In genomic region chr6:33399881-33400280, GRCh38 we compare ENCODE assay signal across 5 cellular contexts. TPM values are rescaled to one million over a fixed set of nuclear protein-coding genes. Genes with fewer than 3 reads are reported as not detected.
DNase-seq lines count a peak whose midpoint lies in the region; ATAC-seq, FAIRE-seq and TF ChIP-seq lines count a peak whose summit lies in the region.
"Not testable (repeated sequence)": the region's sequence is repeated elsewhere in the genome, so short reads cannot be mapped to it uniquely, and the experiment has no call there.

No MANE protein-coding gene starts in this region.

- not testable (repeated sequence) for H3K27me3 Mint-ChIP-seq in CD14-positive monocyte (ENCODE audit: low read depth in 3 of 3); activated CD4-positive, alpha-beta T cell treated with anti-CD3 and anti-CD28 coated beads, Interleukin-2, amount 10 ng/mL, durations not matched to agents 24 days and 14 days; neural crest cell (ENCODE audit: low read depth)

- H3K9me3 Mint-ChIP-seq in CD14-positive monocyte; activated CD4-positive, alpha-beta T cell treated with anti-CD3 and anti-CD28 coated beads, Interleukin-2, amount 10 ng/mL, durations not matched to agents 24 days and 14 days; neural crest cell: not testable (repeated sequence)

- H3K9me1 ChIP-seq in K562 (ENCODE audit: control insufficient read depth, insufficient read depth, low read length): not testable (repeated sequence)

- H3K9me2 ChIP-seq in OCI-LY7 (ENCODE audit: insufficient read depth, low read length): not testable (repeated sequence)

- not testable (repeated sequence) for TF ChIP-seq POLR2A in K562 (conservative IDR thresholded peaks at IDR 0.05)

- peak overlapping the region in 4 of 7 donors; percentile 5 to 87 (median 52) for H3K27ac Mint-ChIP-seq in CD14-positive monocyte
- H3K27ac Mint-ChIP-seq in activated CD4-positive, alpha-beta T cell treated with anti-CD3 and anti-CD28 coated beads, Interleukin-2, amount 10 ng/mL, durations not matched to agents 24 days and 14 days: peak overlapping the region; percentile 1
- not testable (repeated sequence) for H3K27ac Mint-ChIP-seq in neural crest cell (ENCODE audit: unreplicated experiment)

- 96% methylated on average over 5 of the region's 6 CpGs for WGBS in K562 (ENCODE audit: insufficient coverage, low coverage, missing lambda C conversion rate)

- peaks cover 12% of the 10 kb centered on the region for H4K20me1 ChIP-seq in OCI-LY7 (ENCODE audit: insufficient read depth, low read length)
- not testable (repeated sequence) for H4K20me1 ChIP-seq in K562 (replicated peaks; ENCODE audit: control insufficient read depth, insufficient read depth, low read length)

- H3K9me3 ChIP-seq in OCI-LY7 (ENCODE audit: low read length); K562 (replicated peaks; ENCODE audit: control insufficient read depth, insufficient read depth, low read depth, low read length): not testable (repeated sequence)

- H3K4me1 Mint-ChIP-seq in CD14-positive monocyte: not testable (repeated sequence)
- H3K4me1 Mint-ChIP-seq in activated CD4-positive, alpha-beta T cell treated with anti-CD3 and anti-CD28 coated beads, Interleukin-2, amount 10 ng/mL, durations not matched to agents 24 days and 14 days: peaks cover 23% of the 10 kb centered on the region
- H3K4me1 Mint-ChIP-seq in neural crest cell: peaks cover 18% of the 10 kb centered on the region

- intact Hi-C loops in CD14-positive monocyte (cut with micrococcal nuclease): loop anchor here in 1 of 2 donors (10.0 kb wide), 1 partner anchor 105 kb away; the partner anchor contains the start of gene RGL2
- intact Hi-C loops in OCI-LY7 (cut with micrococcal nuclease; ENCODE audit: unreplicated experiment): loop anchor here (10.0 kb wide), 1 partner anchor 1585 kb away; the partner anchor contains the start of genes HSPA1A and HSPA1L
- intact Hi-C loops in activated CD4-positive, alpha-beta T cell treated with anti-CD3 and anti-CD28 coated beads, Interleukin-2, amount 10 ng/mL, durations not matched to agents 24 days and 14 days (cut with micrococcal nuclease); K562 (cut with micrococcal nuclease): not testable (repeated sequence)

- BruUV-seq in OCI-LY7 (replicated peaks; lab: Mats Ljungman, UMichigan): TSS peak; percentile 26
- BruUV-seq in K562 (replicated peaks; lab: Mats Ljungman, UMichigan): not testable (repeated sequence)

- not testable (repeated sequence) for H3K9ac ChIP-seq in K562 (ENCODE audit: insufficient read depth in 1 of 2, low read depth in 2 of 2, low read length in 2 of 2)

- TF ChIP-seq CTCF in CD14-positive monocyte (IDR thresholded peaks at IDR 0.05); OCI-LY7 (conservative IDR thresholded peaks at IDR 0.05; ENCODE audit: low read length); K562 (IDR thresholded peaks at IDR 0.05 in 2 of 3, conservative IDR thresholded peaks at IDR 0.05 in 1 of 3; ENCODE audit: insufficient read depth in 2 of 3, low read depth in 1 of 3, low read length in 3 of 3); neural crest cell (conservative IDR thresholded peaks at IDR 0.05): not testable (repeated sequence)

- not testable (repeated sequence) for H3K27ac ChIP-seq in OCI-LY7 (ENCODE audit: low read depth, low read length, poor library complexity, severe bottlenecking); K562 (ENCODE audit: extremely low read depth, low read depth, low read length)

- not testable (repeated sequence) for TF ChIP-seq RAD21 in K562 (CRISPR knock-in tag; conservative IDR thresholded peaks at IDR 0.05 in 1 of 2, IDR thresholded peaks at IDR 0.05 in 1 of 2)

- POLR2A ChIA-PET in OCI-LY7 (lab: Charles Lee); K562 (lab: Yijun Ruan, JAX): not testable (repeated sequence)

- not testable (repeated sequence) for ATAC-seq in K562

- H3K27me3 ChIP-seq in K562 (ENCODE audit: control insufficient read depth in 2 of 2, insufficient read depth in 2 of 2, low read length in 2 of 2): not testable (repeated sequence)

- in situ Hi-C loops in K562 (cut with MboI): loop anchor here (10.0 kb wide), 1 partner anchor 125 kb away; the partner anchor contains the start of genes B3GALT4, RPS18 and VPS52

- H2AFZ ChIP-seq in OCI-LY7 (ENCODE audit: low read length); K562 (ENCODE audit: low read depth, low read length): not testable (repeated sequence)

- FAIRE-seq in K562 (lab: Jason Lieb, UNC): not testable (repeated sequence)

- not testable (repeated sequence) for TF ChIP-seq EP300 in K562 (IDR thresholded peaks at IDR 0.05; ENCODE audit: low read length)

- H3K4me3 ChIP-seq in OCI-LY7 (ENCODE audit: low read depth, low read length, poor library complexity, severe bottlenecking); K562: not testable (repeated sequence)

- H3K4me1 ChIP-seq in OCI-LY7 (ENCODE audit: insufficient read depth, low read length, poor library complexity, severe bottlenecking): peaks cover 13% of the 10 kb centered on the region
- not testable (repeated sequence) for H3K4me1 ChIP-seq in K562 (replicated peaks in 1 of 2; ENCODE audit: control insufficient read depth in 2 of 2, insufficient read depth in 2 of 2, low read length in 2 of 2)

- H3K4me3 Mint-ChIP-seq in CD14-positive monocyte; activated CD4-positive, alpha-beta T cell treated with anti-CD3 and anti-CD28 coated beads, Interleukin-2, amount 10 ng/mL, durations not matched to agents 24 days and 14 days: not testable (repeated sequence)
- H3K4me3 Mint-ChIP-seq in neural crest cell: peak overlapping the region; percentile 23

- CTCF ChIA-PET in OCI-LY7 (lab: Charles Lee; ENCODE audit: unreplicated experiment); K562 (lab: Yijun Ruan, JAX; ENCODE audit: low intra/inter-chr PET ratio): not testable (repeated sequence)

- H3K79me2 ChIP-seq in OCI-LY7 (ENCODE audit: insufficient read depth, low read depth, low read length) (peaks cover 74% of the 10 kb centered on the region), K562 (ENCODE audit: control insufficient read depth, insufficient read depth, low read length) (peaks cover 39% of the 10 kb centered on the region)

- H3K36me3 Mint-ChIP-seq in CD14-positive monocyte (peaks cover 35 to 68% of the 10 kb centered on the region in 2 donors), neural crest cell (ENCODE audit: low read depth) (peaks cover 31% of the 10 kb centered on the region)
- H3K36me3 Mint-ChIP-seq in activated CD4-positive, alpha-beta T cell treated with anti-CD3 and anti-CD28 coated beads, Interleukin-2, amount 10 ng/mL, durations not matched to agents 24 days and 14 days (ENCODE audit: low read depth): peaks cover 52% of the 10 kb centered on the region

- not testable (repeated sequence) for H3K4me2 ChIP-seq in OCI-LY7 (ENCODE audit: low read length); K562 (ENCODE audit: insufficient read depth, low read length)

- H3K36me3 ChIP-seq in OCI-LY7 (ENCODE audit: insufficient read depth, low read length) (peaks cover 91% of the 10 kb centered on the region), K562 (ENCODE audit: control insufficient read depth, insufficient read depth, low read length) (peaks cover 86% of the 10 kb centered on the region)

- DNase-seq in CD14-positive monocyte (ENCODE audit: low spot score); OCI-LY7 (ENCODE audit: low spot score); activated CD4-positive, alpha-beta T cell treated with anti-CD3 and anti-CD28 coated beads, Interleukin-2, amount 10 ng/mL, durations not matched to agents 24 days and 14 days; K562 (ENCODE audit: extremely low read depth in 1 of 4, low spot score in 3 of 4); neural crest cell (ENCODE audit: low read depth, low spot score): not testable (repeated sequence)

RNA-seq across cellular contexts. Expression of gene KIFC1, which starts 8.3 kb away (rescaled TPM):
- polyA plus RNA-seq in CD14-positive monocyte (under 1 TPM; 0.14 to 0.68 TPM), K562 (2011; rRNA removed) (95.2 and 103 TPM in 2 replicates), K562 (2014; fragmentation: Illumina TruSeq; extraction: Trizol) (76.9 and 82.7 TPM in 2 replicates), K562 (2014; fragmentation: Nextera tagmentation; extraction: Ambion mirVana) (1 to 10 TPM; 1.3 to 2.2 TPM), K562 (2014; rRNA removed) (84.1 and 88.6 TPM in 2 replicates)
- total RNA-seq in OCI-LY7 (2014; rRNA removed; shearing (Covaris generic)): 133 and 138 TPM in 2 replicates
- total RNA-seq in OCI-LY7 (2022) (167 and 176 TPM in 2 replicates), K562 (2014; rRNA removed) (50.2 and 62.5 TPM in 2 replicates), K562 (2014; rRNA removed; fragmentation: Illumina TruSeq; extraction: Trizol) (38.6 and 42.3 TPM in 2 replicates), K562 (2015; rRNA removed; fragmentation: Illumina TruSeq; extraction: Trizol) (77.9 and 80.1 TPM in 2 replicates), K562 (2021) (79.2 and 85.6 TPM in 2 replicates), neural crest cell (123 and 124 TPM in 2 replicates)
- 64.9 and 66.5 TPM in 2 replicates for total RNA-seq in activated CD4-positive, alpha-beta T cell treated with anti-CD3 and anti-CD28 coated beads, Interleukin-2, amount 10 ng/mL, durations not matched to agents 24 days and 14 days
- 117 and 182 TPM in 2 replicates for total RNA-seq in K562 (2011; cell fraction: chromatin; rRNA removed; ENCODE audit: low replicate concordance)
- 141 and 154 TPM in 2 replicates for total RNA-seq in K562 (2011; cell fraction: nucleolus; rRNA removed)
- total RNA-seq in K562 (2011; cell fraction: nucleoplasm; rRNA removed): 113 and 129 TPM in 2 replicates
- polyA plus RNA-seq in K562 (2011; cell fraction: cytosol; rRNA removed): 82.9 and 95.7 TPM in 2 replicates
- 255 and 308 TPM in 2 replicates for polyA plus RNA-seq in K562 (2011; cell fraction: nucleus; rRNA removed)
- 70.1 and 78.9 TPM in 2 replicates for polyA plus RNA-seq in K562 (2012)
- polyA minus RNA-seq in K562 (2011; rRNA and poly(A)+ RNA removed): 91.4 and 99.3 TPM in 2 replicates
- 43.1 and 48.8 TPM in 2 replicates for polyA minus RNA-seq in K562 (2011; cell fraction: cytosol; rRNA and poly(A)+ RNA removed)
- polyA minus RNA-seq in K562 (2011; cell fraction: nucleus; rRNA and poly(A)+ RNA removed): 113 and 139 TPM in 2 replicates

RNA-seq across cellular contexts. Expression of gene PHF1, which starts 10.9 kb away (rescaled TPM):
- polyA plus RNA-seq in CD14-positive monocyte (1 to 10 TPM; 3.0 to 3.5 TPM), K562 (2011; rRNA removed) (45.9 and 59.4 TPM in 2 replicates), K562 (2014; fragmentation: Illumina TruSeq; extraction: Trizol) (45.5 and 48.8 TPM in 2 replicates), K562 (2014; fragmentation: Nextera tagmentation; extraction: Ambion mirVana) (1 to 10 TPM; 3.7 to 4.0 TPM), K562 (2014; rRNA removed) (60.8 and 64.2 TPM in 2 replicates)
- total RNA-seq in OCI-LY7 (2014; rRNA removed; shearing (Covaris generic)): 19.9 and 21.4 TPM in 2 replicates
- total RNA-seq in OCI-LY7 (2022) (30.2 and 35.0 TPM in 2 replicates), K562 (2014; rRNA removed) (27.3 and 29.7 TPM in 2 replicates), K562 (2014; rRNA removed; fragmentation: Illumina TruSeq; extraction: Trizol) (16.2 and 20.8 TPM in 2 replicates), K562 (2015; rRNA removed; fragmentation: Illumina TruSeq; extraction: Trizol) (29.6 and 33.7 TPM in 2 replicates), K562 (2021) (42.1 and 43.2 TPM in 2 replicates), neural crest cell (63.5 and 70.5 TPM in 2 replicates)
- total RNA-seq in activated CD4-positive, alpha-beta T cell treated with anti-CD3 and anti-CD28 coated beads, Interleukin-2, amount 10 ng/mL, durations not matched to agents 24 days and 14 days: 29.5 and 33.6 TPM in 2 replicates
- 151 and 284 TPM in 2 replicates for total RNA-seq in K562 (2011; cell fraction: chromatin; rRNA removed; ENCODE audit: low replicate concordance)
- 158 and 171 TPM in 2 replicates for total RNA-seq in K562 (2011; cell fraction: nucleolus; rRNA removed)
- total RNA-seq in K562 (2011; cell fraction: nucleoplasm; rRNA removed): 141 and 150 TPM in 2 replicates
- polyA plus RNA-seq in K562 (2011; cell fraction: cytosol; rRNA removed): 56.9 and 69.4 TPM in 2 replicates
- polyA plus RNA-seq in K562 (2011; cell fraction: nucleus; rRNA removed): 359 and 410 TPM in 2 replicates
- 42.7 and 85.4 TPM in 2 replicates for polyA plus RNA-seq in K562 (2012)
- polyA minus RNA-seq in K562 (2011; rRNA and poly(A)+ RNA removed): 21.9 and 26.4 TPM in 2 replicates
- 12.4 and 15.0 TPM in 2 replicates for polyA minus RNA-seq in K562 (2011; cell fraction: cytosol; rRNA and poly(A)+ RNA removed)
- polyA minus RNA-seq in K562 (2011; cell fraction: nucleus; rRNA and poly(A)+ RNA removed): 40.8 and 50.0 TPM in 2 replicates

RNA-seq across cellular contexts. Expression of gene CUTA, which starts 18.0 kb away (rescaled TPM):
- polyA plus RNA-seq in CD14-positive monocyte (100 to 1,000 TPM; 153 to 160 TPM), K562 (2011; rRNA removed) (166 and 178 TPM in 2 replicates), K562 (2014; fragmentation: Illumina TruSeq; extraction: Trizol) (264 and 434 TPM in 2 replicates), K562 (2014; fragmentation: Nextera tagmentation; extraction: Ambion mirVana) (100 to 1,000 TPM; 653 to 682 TPM), K562 (2014; rRNA removed) (296 and 360 TPM in 2 replicates)
- total RNA-seq in OCI-LY7 (2014; rRNA removed; shearing (Covaris generic)): 147 and 164 TPM in 2 replicates
- total RNA-seq in OCI-LY7 (2022) (165 and 175 TPM in 2 replicates), K562 (2014; rRNA removed) (310 and 413 TPM in 2 replicates), K562 (2014; rRNA removed; fragmentation: Illumina TruSeq; extraction: Trizol) (192 and 203 TPM in 2 replicates), K562 (2015; rRNA removed; fragmentation: Illumina TruSeq; extraction: Trizol) (316 and 317 TPM in 2 replicates), K562 (2021) (369 and 372 TPM in 2 replicates), neural crest cell (319 and 326 TPM in 2 replicates)
- 120 and 124 TPM in 2 replicates for total RNA-seq in activated CD4-positive, alpha-beta T cell treated with anti-CD3 and anti-CD28 coated beads, Interleukin-2, amount 10 ng/mL, durations not matched to agents 24 days and 14 days
- 90.7 and 171 TPM in 2 replicates for total RNA-seq in K562 (2011; cell fraction: chromatin; rRNA removed; ENCODE audit: low replicate concordance)
- total RNA-seq in K562 (2011; cell fraction: nucleolus; rRNA removed): 247 and 251 TPM in 2 replicates
- total RNA-seq in K562 (2011; cell fraction: nucleoplasm; rRNA removed): 190 and 192 TPM in 2 replicates
- 269 and 458 TPM in 2 replicates for polyA plus RNA-seq in K562 (2011; cell fraction: cytosol; rRNA removed)
- polyA plus RNA-seq in K562 (2011; cell fraction: nucleus; rRNA removed): 356 and 369 TPM in 2 replicates
- polyA plus RNA-seq in K562 (2012): 506 and 529 TPM in 2 replicates
- polyA minus RNA-seq in K562 (2011; rRNA and poly(A)+ RNA removed): 142 and 158 TPM in 2 replicates
- 90.0 and 120 TPM in 2 replicates for polyA minus RNA-seq in K562 (2011; cell fraction: cytosol; rRNA and poly(A)+ RNA removed)
- 56.4 and 86.2 TPM in 2 replicates for polyA minus RNA-seq in K562 (2011; cell fraction: nucleus; rRNA and poly(A)+ RNA removed)

RNA-seq across cellular contexts. Expression of gene SYNGAP1, which starts 20.0 kb away (rescaled TPM):
- not detected for polyA plus RNA-seq in CD14-positive monocyte
- 5.4 and 5.6 TPM in 2 replicates for total RNA-seq in OCI-LY7 (2014; rRNA removed; shearing (Covaris generic))
- total RNA-seq in OCI-LY7 (2022): 30.7 and 32.3 TPM in 2 replicates
- 41.5 and 44.6 TPM in 2 replicates for total RNA-seq in activated CD4-positive, alpha-beta T cell treated with anti-CD3 and anti-CD28 coated beads, Interleukin-2, amount 10 ng/mL, durations not matched to agents 24 days and 14 days
- 66.9 and 126 TPM in 2 replicates for total RNA-seq in K562 (2011; cell fraction: chromatin; rRNA removed; ENCODE audit: low replicate concordance)
- total RNA-seq in K562 (2011; cell fraction: nucleolus; rRNA removed): 33.0 and 37.9 TPM in 2 replicates
- total RNA-seq in K562 (2011; cell fraction: nucleoplasm; rRNA removed): 43.4 and 59.2 TPM in 2 replicates
- total RNA-seq in K562 (2014; rRNA removed): 2.5 and 2.9 TPM in 2 replicates
- 1.9 and 2.6 TPM in 2 replicates for total RNA-seq in K562 (2014; rRNA removed; fragmentation: Illumina TruSeq; extraction: Trizol)
- 3.2 and 3.8 TPM in 2 replicates for total RNA-seq in K562 (2015; rRNA removed; fragmentation: Illumina TruSeq; extraction: Trizol)
- 15.2 and 22.8 TPM in 2 replicates for total RNA-seq in K562 (2021)
- polyA plus RNA-seq in K562 (2011; rRNA removed): 4.4 and 8.2 TPM in 2 replicates
- 2.7 and 2.8 TPM in 2 replicates for polyA plus RNA-seq in K562 (2011; cell fraction: cytosol; rRNA removed)
- 51.0 and 114 TPM in 2 replicates for polyA plus RNA-seq in K562 (2011; cell fraction: nucleus; rRNA removed)
- 15.7 and 22.6 TPM in 2 replicates for polyA plus RNA-seq in K562 (2012)
- 13.9 and 14.2 TPM in 2 replicates for polyA plus RNA-seq in K562 (2014; fragmentation: Illumina TruSeq; extraction: Trizol)
- polyA plus RNA-seq in K562 (2014; fragmentation: Nextera tagmentation; extraction: Ambion mirVana): under 1 TPM; 0.01 to 0.06 TPM
- 14.2 and 14.6 TPM in 2 replicates for polyA plus RNA-seq in K562 (2014; rRNA removed)
- 4.1 and 4.2 TPM in 2 replicates for polyA minus RNA-seq in K562 (2011; rRNA and poly(A)+ RNA removed)
- 3.9 and 4.4 TPM in 2 replicates for polyA minus RNA-seq in K562 (2011; cell fraction: cytosol; rRNA and poly(A)+ RNA removed)
- 10.8 and 12.3 TPM in 2 replicates for polyA minus RNA-seq in K562 (2011; cell fraction: nucleus; rRNA and poly(A)+ RNA removed)
- 72.4 and 73.5 TPM in 2 replicates for total RNA-seq in neural crest cell

RNA-seq across cellular contexts. Expression of gene ZBTB9, which starts 54.5 kb away (rescaled TPM):
- 1 to 10 TPM in 1 of 2 donors, under 1 TPM in 1; 0.42 to 2.0 TPM for polyA plus RNA-seq in CD14-positive monocyte
- 7.7 and 11.2 TPM in 2 replicates for total RNA-seq in OCI-LY7 (2014; rRNA removed; shearing (Covaris generic))
- 6.8 and 7.3 TPM in 2 replicates for total RNA-seq in OCI-LY7 (2022)
- total RNA-seq in activated CD4-positive, alpha-beta T cell treated with anti-CD3 and anti-CD28 coated beads, Interleukin-2, amount 10 ng/mL, durations not matched to agents 24 days and 14 days: 14.2 and 14.5 TPM in 2 replicates
- 14.2 and 31.6 TPM in 2 replicates for total RNA-seq in K562 (2011; cell fraction: chromatin; rRNA removed; ENCODE audit: low replicate concordance)
- total RNA-seq in K562 (2011; cell fraction: nucleolus; rRNA removed): 23.9 and 26.3 TPM in 2 replicates
- 14.0 and 19.2 TPM in 2 replicates for total RNA-seq in K562 (2011; cell fraction: nucleoplasm; rRNA removed)
- total RNA-seq in K562 (2014; rRNA removed): 10.4 and 15.0 TPM in 2 replicates
- total RNA-seq in K562 (2014; rRNA removed; fragmentation: Illumina TruSeq; extraction: Trizol): 10.3 and 10.4 TPM in 2 replicates
- 12.7 and 13.1 TPM in 2 replicates for total RNA-seq in K562 (2015; rRNA removed; fragmentation: Illumina TruSeq; extraction: Trizol)
- 15.9 and 17.3 TPM in 2 replicates for total RNA-seq in K562 (2021)
- polyA plus RNA-seq in K562 (2011; rRNA removed): 10.5 and 11.1 TPM in 2 replicates
- polyA plus RNA-seq in K562 (2011; cell fraction: cytosol; rRNA removed): 7.8 and 10.3 TPM in 2 replicates
- 13.6 and 18.1 TPM in 2 replicates for polyA plus RNA-seq in K562 (2011; cell fraction: nucleus; rRNA removed)
- 12.2 and 14.5 TPM in 2 replicates for polyA plus RNA-seq in K562 (2012)
- polyA plus RNA-seq in K562 (2014; fragmentation: Illumina TruSeq; extraction: Trizol): 16.3 and 19.5 TPM in 2 replicates
- 1 to 10 TPM; 1.9 to 2.5 TPM for polyA plus RNA-seq in K562 (2014; fragmentation: Nextera tagmentation; extraction: Ambion mirVana)
- 6.9 and 11.9 TPM in 2 replicates for polyA plus RNA-seq in K562 (2014; rRNA removed)
- polyA minus RNA-seq in K562 (2011; rRNA and poly(A)+ RNA removed): 11.3 and 13.1 TPM in 2 replicates
- 11.1 and 15.7 TPM in 2 replicates for polyA minus RNA-seq in K562 (2011; cell fraction: cytosol; rRNA and poly(A)+ RNA removed)
- polyA minus RNA-seq in K562 (2011; cell fraction: nucleus; rRNA and poly(A)+ RNA removed): 6.6 and 10.3 TPM in 2 replicates
- 18.4 and 21.1 TPM in 2 replicates for total RNA-seq in neural crest cell
